ENCODE assay signal across 27 cellular contexts in the genomic region with DNA sequence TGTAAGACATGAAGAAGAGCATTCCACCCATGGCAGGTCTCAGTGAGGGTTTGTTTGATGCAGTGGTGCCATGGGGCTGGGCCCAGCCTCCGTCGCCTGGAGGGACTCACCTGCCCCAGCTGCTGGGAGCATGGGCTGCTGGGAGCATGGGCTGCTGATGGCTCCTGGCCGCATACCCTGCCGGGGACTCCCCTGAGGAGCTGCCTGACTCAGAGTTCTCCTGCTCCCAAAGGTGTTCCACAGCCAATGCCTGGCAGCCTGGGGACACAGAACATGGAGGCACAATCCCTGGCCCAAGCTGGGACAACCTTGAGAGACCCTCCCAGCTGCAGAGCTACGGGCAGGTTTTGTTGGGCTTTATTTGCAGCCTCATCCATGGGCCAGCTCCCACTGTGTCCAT.
"Had no signal": no experiment of that assay in that cellular context is flagged by ENCODE, and none has a peak within 500 bp of the region (broad histone marks: within the 10 kb centered on the region; RNA-seq: fewer than 3 reads in every experiment).

No MANE protein-coding gene starts in this region.

- H3K36me3 ChIP-seq: ascending aorta had no signal

- H3K36me3 Mint-ChIP-seq: activated CD4-positive, alpha-beta memory T cell treated with anti-CD3 and anti-CD28 coated beads for 36 hours; activated naive CD4-positive, alpha-beta T cell treated with anti-CD3 and anti-CD28 coated beads, Interleukin-2, amount 10 ng/mL, durations not matched to agents 7 days and 5 days; activated naive CD8-positive, alpha-beta T cell treated with anti-CD3 and anti-CD28 coated beads, Interleukin-2, amount 10 ng/mL, durations not matched to agents 7 days and 5 days had no signal

- H3K9me3 ChIP-seq: ascending aorta, body of pancreas had no signal

- H3K27me3 ChIP-seq: ascending aorta, body of pancreas had no signal

- H3K4me3 Mint-ChIP-seq: activated B cell treated with CpG ODN at 0.5 μM for 24 hours; activated CD4-positive, alpha-beta memory T cell treated with anti-CD3 and anti-CD28 coated beads for 36 hours; activated CD4-positive, alpha-beta T cell treated with anti-CD3 and anti-CD28 coated beads, Interleukin-2, amount 10 ng/mL, durations not matched to agents 24 days and 14 days; activated naive CD4-positive, alpha-beta T cell treated with anti-CD3 and anti-CD28 coated beads, Interleukin-2, amount 10 ng/mL, durations not matched to agents 7 days and 5 days; activated naive CD8-positive, alpha-beta T cell treated with anti-CD3 and anti-CD28 coated beads, Interleukin-2, amount 10 ng/mL, durations not matched to agents 7 days and 5 days; activated T-cell treated with anti-CD3 and anti-CD28 coated beads, Interleukin-2, amount 50 U/mL, for 72 hours; central memory CD8-positive, alpha-beta T cell had no signal

- H3K9me3 Mint-ChIP-seq: activated CD4-positive, alpha-beta memory T cell treated with anti-CD3 and anti-CD28 coated beads for 36 hours; activated CD4-positive, alpha-beta T cell treated with anti-CD3 and anti-CD28 coated beads, Interleukin-2, amount 10 ng/mL, durations not matched to agents 24 days and 14 days; activated naive CD4-positive, alpha-beta T cell treated with anti-CD3 and anti-CD28 coated beads, Interleukin-2, amount 10 ng/mL, durations not matched to agents 7 days and 5 days; activated T-cell treated with anti-CD3 and anti-CD28 coated beads, Interleukin-2, amount 50 U/mL, for 72 hours; central memory CD8-positive, alpha-beta T cell had no signal

- DNase-seq: activated B cell treated with CpG ODN at 0.5 μM for 24 hours; activated CD4-positive, alpha-beta memory T cell treated with anti-CD3 and anti-CD28 coated beads for 36 hours; activated CD4-positive, alpha-beta T cell treated with anti-CD3 and anti-CD28 coated beads for 1 hour; activated CD4-positive, alpha-beta T cell treated with anti-CD3 and anti-CD28 coated beads, Interleukin-2, amount 10 ng/mL, durations not matched to agents 24 days and 14 days; activated CD8-positive, alpha-beta memory T cell treated with anti-CD3 and anti-CD28 coated beads for 24 hours; activated gamma-delta T cell treated with Interleukin-2 at 50 U/mL for 16 hours; activated naive CD4-positive, alpha-beta T cell treated with anti-CD3 and anti-CD28 coated beads, Interleukin-2, amount 10 ng/mL, durations not matched to agents 7 days and 5 days; activated naive CD8-positive, alpha-beta T cell treated with anti-CD3 and anti-CD28 coated beads, Interleukin-2, amount 10 ng/mL, durations not matched to agents 7 days and 5 days; activated T-cell treated with anti-CD3 and anti-CD28 coated beads, Interleukin-2, amount 50 U/mL, for 72 hours; body of pancreas; Karpas-422; MM.1S; NCI-H1105 treated with DMSO at 0.1 percent for 48 hours; NCI-H1436 treated with DMSO at 0.1 percent for 48 hours; NCI-H187 treated with DMSO at 0.1 percent for 48 hours; NCI-H2171 treated with DMSO at 0.1 percent for 48 hours; NCI-H226; NCI-H510A; NCI-H526 treated with DMSO at 0.1 percent for 48 hours; NCI-H82; SIG-M5; T-helper 2 cell; T1000 had no signal

- H3K4me3 ChIP-seq: ascending aorta, body of pancreas, K562 had no signal

- H3K27ac Mint-ChIP-seq: activated B cell treated with CpG ODN at 0.5 μM for 24 hours; activated CD4-positive, alpha-beta memory T cell treated with anti-CD3 and anti-CD28 coated beads for 36 hours; activated CD4-positive, alpha-beta T cell treated with anti-CD3 and anti-CD28 coated beads, Interleukin-2, amount 10 ng/mL, durations not matched to agents 24 days and 14 days; activated naive CD4-positive, alpha-beta T cell treated with anti-CD3 and anti-CD28 coated beads, Interleukin-2, amount 10 ng/mL, durations not matched to agents 7 days and 5 days; activated naive CD8-positive, alpha-beta T cell treated with anti-CD3 and anti-CD28 coated beads, Interleukin-2, amount 10 ng/mL, durations not matched to agents 7 days and 5 days; activated T-cell treated with anti-CD3 and anti-CD28 coated beads, Interleukin-2, amount 50 U/mL, for 72 hours; activated T-helper 2 cell treated with anti-CD3 and anti-CD28 coated beads, Interferon-gamma antibody, Interleukin-2, Interleukin-4, amounts not matched to agents 10 μg/mL and 5 μg/mL and 100 μg/mL, durations not matched to agents 14 hours and 24 hours and 36 hours had no signal

- H3K4me1 Mint-ChIP-seq: activated B cell treated with CpG ODN at 0.5 μM for 24 hours; activated CD4-positive, alpha-beta T cell treated with anti-CD3 and anti-CD28 coated beads, Interleukin-2, amount 10 ng/mL, durations not matched to agents 24 days and 14 days; activated naive CD4-positive, alpha-beta T cell treated with anti-CD3 and anti-CD28 coated beads, Interleukin-2, amount 10 ng/mL, durations not matched to agents 7 days and 5 days; activated naive CD8-positive, alpha-beta T cell treated with anti-CD3 and anti-CD28 coated beads, Interleukin-2, amount 10 ng/mL, durations not matched to agents 7 days and 5 days; central memory CD8-positive, alpha-beta T cell had no signal

- ATAC-seq: activated T-cell treated with anti-CD3 and anti-CD28 coated beads, Interleukin-2, amount 50 U/mL, for 72 hours; body of pancreas; K562 had no signal

- H3K27ac ChIP-seq: ascending aorta, body of pancreas had no signal

- H3K27me3 Mint-ChIP-seq: activated naive CD8-positive, alpha-beta T cell treated with anti-CD3 and anti-CD28 coated beads, Interleukin-2, amount 10 ng/mL, durations not matched to agents 7 days and 5 days had no signal

- H3K4me1 ChIP-seq: ascending aorta, body of pancreas had no signal
